In genomic region chr6:89273816-89274215, GRCh38 we compare ENCODE assay signal across 30 cellular contexts. TPM values are rescaled to one million over a fixed set of nuclear protein-coding genes. Genes with fewer than 3 reads are reported as not detected.
"Had no signal": no experiment of that assay in that cellular context is flagged by ENCODE, and none has a peak within 500 bp of the region (broad histone marks: within the 10 kb centered on the region; RNA-seq: fewer than 3 reads in every experiment).

No MANE protein-coding gene starts in this region.

- H3K27ac ChIP-seq: adrenal gland, body of pancreas, coronary artery, gastrocnemius medialis, lower lobe of right lung, stomach, suprapubic skin, uterus had no signal

- H3K4me3 Mint-ChIP-seq: activated CD4-positive, alpha-beta T cell treated with anti-CD3 and anti-CD28 coated beads for 36 hours; activated CD8-positive, alpha-beta T cell treated with anti-CD3 and anti-CD28 coated beads, Interleukin-2, amount 10 ng/mL, durations not matched to agents 7 days and 5 days; activated naive CD8-positive, alpha-beta T cell; effector memory CD8-positive, alpha-beta T cell; natural killer cell; stimulated activated naive B cell treated with anti-CD40 and anti-IgM and Interleukin-4, amounts not matched to agents 10 μg/mL and 1 μg/mL and 100 μg/mL, for 72 hours; T-cell had no signal

- H3K27ac Mint-ChIP-seq: activated CD4-positive, alpha-beta T cell treated with anti-CD3 and anti-CD28 coated beads for 36 hours; activated CD8-positive, alpha-beta T cell treated with anti-CD3 and anti-CD28 coated beads, Interleukin-2, amount 10 ng/mL, durations not matched to agents 7 days and 5 days; activated naive CD8-positive, alpha-beta T cell; effector memory CD8-positive, alpha-beta T cell; natural killer cell; stimulated activated naive B cell treated with anti-CD40 and anti-IgM and Interleukin-4, amounts not matched to agents 10 μg/mL and 1 μg/mL and 100 μg/mL, for 72 hours; T-cell had no signal

- H3K36me3 Mint-ChIP-seq: activated naive CD8-positive, alpha-beta T cell; natural killer cell; stimulated activated naive B cell treated with anti-CD40 and anti-IgM and Interleukin-4, amounts not matched to agents 10 μg/mL and 1 μg/mL and 100 μg/mL, for 72 hours; T-cell had no signal

- H3K27me3 ChIP-seq: adrenal gland, body of pancreas, gastrocnemius medialis, stomach, suprapubic skin, uterus had no signal

- H3K36me3 ChIP-seq: adrenal gland, gastrocnemius medialis, lower lobe of right lung, stomach, suprapubic skin, uterus had no signal

- DNase-seq: activated CD4-positive, alpha-beta T cell treated with anti-CD3 and anti-CD28 coated beads for 36 hours; activated CD4-positive, CD25-positive, alpha-beta regulatory T cell; activated CD8-positive, alpha-beta T cell treated with anti-CD3 and anti-CD28 coated beads, Interleukin-2, amount 10 ng/mL, durations not matched to agents 7 days and 5 days; activated effector memory CD4-positive, alpha-beta T cell treated with Interleukin-2 at 50 U/mL for 16 hours; activated naive CD4-positive, alpha-beta T cell treated with Interleukin-2 at 50 U/mL for 16 hours; adrenal gland; aorta; body of pancreas; effector memory CD8-positive, alpha-beta T cell; erythroblast; gastrocnemius medialis; glutamatergic neuron; hippocampal formation; left colon; lower lobe of right lung; mesenchymal stem cell; natural killer cell; retina; stimulated activated CD4-positive, alpha-beta T cell treated with anti-CD3 and anti-CD28 coated beads, Interleukin-15, amount 100 ng/mL, for 24 hours; stimulated activated CD4-positive, alpha-beta T cell treated with anti-CD3 and anti-CD28 coated beads, Interleukin-2, amount 100 ng/mL, for 24 hours; stimulated activated naive B cell treated with anti-CD40 and anti-IgM and Interleukin-4, amounts not matched to agents 10 μg/mL and 1 μg/mL and 100 μg/mL, for 72 hours; stomach; T-cell; trophoblast cell; uterus had no signal

- H3K27me3 Mint-ChIP-seq: activated CD4-positive, alpha-beta T cell treated with anti-CD3 and anti-CD28 coated beads for 36 hours; activated naive CD8-positive, alpha-beta T cell; stimulated activated naive B cell treated with anti-CD40 and anti-IgM and Interleukin-4, amounts not matched to agents 10 μg/mL and 1 μg/mL and 100 μg/mL, for 72 hours; T-cell had no signal

- H3K4me3 ChIP-seq: adrenal gland, body of pancreas, coronary artery, gastrocnemius medialis, lower lobe of right lung, stomach, suprapubic skin, uterus had no signal

- ATAC-seq: activated CD4-positive, alpha-beta T cell treated with anti-CD3 and anti-CD28 coated beads for 36 hours; activated CD8-positive, alpha-beta T cell treated with anti-CD3 and anti-CD28 coated beads, Interleukin-2, amount 10 ng/mL, durations not matched to agents 7 days and 5 days; body of pancreas; effector memory CD8-positive, alpha-beta T cell; gastrocnemius medialis; left colon; lower lobe of right lung; natural killer cell; stimulated activated naive B cell treated with anti-CD40 and anti-IgM and Interleukin-4, amounts not matched to agents 10 μg/mL and 1 μg/mL and 100 μg/mL, for 72 hours; T-cell had no signal

- H3K9me3 ChIP-seq: adrenal gland, body of pancreas, gastrocnemius medialis, lower lobe of right lung, stomach, suprapubic skin, uterus had no signal

- H3K4me1 Mint-ChIP-seq: activated CD4-positive, alpha-beta T cell treated with anti-CD3 and anti-CD28 coated beads for 36 hours; natural killer cell had no signal

- H3K9me3 Mint-ChIP-seq: effector memory CD8-positive, alpha-beta T cell; natural killer cell; stimulated activated naive B cell treated with anti-CD40 and anti-IgM and Interleukin-4, amounts not matched to agents 10 μg/mL and 1 μg/mL and 100 μg/mL, for 72 hours; T-cell had no signal

- H3K4me1 ChIP-seq: adrenal gland, gastrocnemius medialis, lower lobe of right lung, stomach, suprapubic skin, uterus had no signal

RNA-seq across cellular contexts. Expression of gene GABRR1, which starts 56.7 kb away (rescaled TPM):
- total RNA-seq: activated CD4-positive, alpha-beta T cell treated with anti-CD3 and anti-CD28 coated beads for 36 hours; activated CD8-positive, alpha-beta T cell treated with anti-CD3 and anti-CD28 coated beads, Interleukin-2, amount 10 ng/mL, durations not matched to agents 7 days and 5 days; adrenal gland; body of pancreas; lower lobe of right lung; osteocyte; T-cell; T-helper 2 cell treated with Interferon-gamma antibody and Interleukin-4, amounts not matched to agents 100 ng/mL and 5 ng/mL, for 36 hours had no signal
- polyA plus RNA-seq: adrenal gland had no signal
